1 cellular context compared by ENCODE assay signal in genomic region chr3:50274371-50275104, GRCh38.
TF ChIP-seq lines count a peak whose summit lies in the region.

No MANE protein-coding gene starts in this region.

TF ChIP-seq in WTC11, 78 proteins besides CTCF, POLR2A, EP300 and RAD21 (continued from another document):
- TF ChIP-seq ARID4B (CRISPR knock-in tag; IDR thresholded peaks at IDR 0.05; ENCODE audit: borderline replicate concordance) (no peak), KAT7 (CRISPR knock-in tag; IDR thresholded peaks at IDR 0.05; ENCODE audit: borderline replicate concordance) (no peak), ETV6 (CRISPR knock-in tag; IDR thresholded peaks at IDR 0.05) (no peak)
- TF ChIP-seq, protein P1, sequence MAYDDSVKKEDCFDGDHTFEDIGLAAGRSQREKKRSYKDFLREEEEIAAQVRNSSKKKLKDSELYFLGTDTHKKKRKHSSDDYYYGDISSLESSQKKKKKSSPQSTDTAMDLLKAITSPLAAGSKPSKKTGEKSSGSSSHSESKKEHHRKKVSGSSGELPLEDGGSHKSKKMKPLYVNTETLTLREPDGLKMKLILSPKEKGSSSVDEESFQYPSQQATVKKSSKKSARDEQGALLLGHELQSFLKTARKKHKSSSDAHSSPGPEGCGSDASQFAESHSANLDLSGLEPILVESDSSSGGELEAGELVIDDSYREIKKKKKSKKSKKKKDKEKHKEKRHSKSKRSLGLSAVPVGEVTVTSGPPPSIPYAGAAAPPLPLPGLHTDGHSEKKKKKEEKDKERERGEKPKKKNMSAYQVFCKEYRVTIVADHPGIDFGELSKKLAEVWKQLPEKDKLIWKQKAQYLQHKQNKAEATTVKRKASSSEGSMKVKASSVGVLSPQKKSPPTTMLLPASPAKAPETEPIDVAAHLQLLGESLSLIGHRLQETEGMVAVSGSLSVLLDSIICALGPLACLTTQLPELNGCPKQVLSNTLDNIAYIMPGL (CRISPR knock-in tag; IDR thresholded peaks at IDR 0.05), result no peak
